In genomic region chr7:143416565-143417149, GRCh38 we compare ENCODE assay signal across 7 cellular contexts. TPM values are rescaled to one million over a fixed set of nuclear protein-coding genes. Genes with fewer than 3 reads are reported as not detected.
DNase-seq lines count a peak whose midpoint lies in the region; ATAC-seq and TF ChIP-seq lines count a peak whose summit lies in the region.

No MANE protein-coding gene starts in this region.

- no peak for TF ChIP-seq POLR2A in transverse colon (IDR thresholded peaks at IDR 0.05)

- ATAC-seq in GM21515 (IDR thresholded peaks at IDR 0.05; ENCODE audit: unreplicated experiment) = peak; percentile 76
- ATAC-seq in GM18870 (IDR thresholded peaks at IDR 0.05; ENCODE audit: unreplicated experiment) = no peak

- H3K36me3 ChIP-seq in transverse colon = no peaks in the 10 kb centered on the region

- H3K27ac ChIP-seq in transverse colon = no peak overlapping the region

- H3K27me3 ChIP-seq in transverse colon = no peaks in the 10 kb centered on the region

- DNase-seq in DMS53 (lab: John Stamatoyannopoulos, UW) (peak; percentile 79), NCI-H1694 treated with DMSO at 0.1 percent for 48 hours (lab: John Stamatoyannopoulos, UW) (peak; percentile 56), amniotic epithelial cell (ENCODE audit: low read depth) (peak; percentile 31), iPS-NIHi7 (ENCODE audit: extremely low spot score) (peak; percentile 45), transverse colon (no peak)

- no peak for TF ChIP-seq EP300 in transverse colon (IDR thresholded peaks at IDR 0.05; ENCODE audit: low read depth)

- intact Hi-C loops in transverse colon (cut with DNase I; ENCODE audit: low total_unique reads) = loop anchor here (2.0 kb wide), 1 partner anchor 176 kb away; no protein-coding TSS in a partner anchor

- no peaks in the 10 kb centered on the region for H3K9me3 ChIP-seq in transverse colon

- 0 to 4% methylated on average over 2 to 3 of the region's 3 CpGs for WGBS in transverse colon (ENCODE audit: low coverage in 1 of 2), 2 donors

- TF ChIP-seq CTCF in transverse colon (IDR thresholded peaks at IDR 0.05) = peak; percentile 74 to 79 (median 77)

- peaks cover 0 to 7% (median 0%) of the 10 kb centered on the region in 4 donors for H3K4me1 ChIP-seq in transverse colon

- H3K4me3 ChIP-seq in transverse colon = no peak overlapping the region

- in situ Hi-C loops in transverse colon (cut with MboI; ENCODE audit: low pct_ligation_motif_present in 1 of 4, low pct_unique_long_range_greater_than_20kb in 1 of 4, low sequenced_read_pairs in 3 of 4) = loop anchor here in 2 of 4 donors (10.0 kb wide), 3 partner anchors 58 to 172 kb away; partner anchors contain the start of genes CLCN1 (in 1 of the 2) and TAS2R41 (in 1 of the 2)

RNA-seq across cellular contexts. Expression of gene EPHA1, which starts 8.0 kb away (rescaled TPM):
- 10 to 100 TPM; 21.1 to 29.9 (median 24.8) TPM for total RNA-seq in transverse colon

RNA-seq across cellular contexts. Expression of gene TAS2R60, which starts 26.6 kb away (rescaled TPM):
- total RNA-seq in transverse colon = not detected

RNA-seq across cellular contexts. Expression of gene ZYX, which starts 35.5 kb away (rescaled TPM):
- 100 to 1,000 TPM in 2 of 4 donors, 10 to 100 TPM in 2; 45.2 to 217 (median 110) TPM for total RNA-seq in transverse colon

RNA-seq across cellular contexts. Expression of gene FAM131B, which starts 54.1 kb away (rescaled TPM):
- 10 to 100 TPM in 1 of 4 donors, 1 to 10 TPM in 3; 2.2 to 33.4 (median 4.7) TPM for total RNA-seq in transverse colon
